Comparison of ENCODE assay signal across 1 cellular context in the genomic region with DNA sequence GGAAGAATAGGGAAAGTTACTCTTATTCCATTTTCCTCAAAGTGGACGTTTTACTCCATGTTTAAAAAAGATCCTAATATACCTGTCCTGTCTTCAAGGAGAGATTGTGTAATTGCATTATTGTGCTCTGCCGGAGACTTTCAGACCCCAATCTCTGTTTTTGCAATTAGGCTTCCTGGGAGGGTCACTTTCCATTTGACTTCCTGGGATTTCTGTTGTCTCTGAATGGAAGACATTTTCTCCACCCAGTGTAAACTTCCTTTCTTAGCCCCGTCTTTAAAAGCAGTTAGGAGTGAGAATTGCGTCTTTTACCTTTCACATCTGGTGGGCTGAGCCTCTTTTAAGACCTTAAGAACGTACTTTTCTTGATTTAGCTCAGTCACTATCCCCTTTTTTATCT.
TF ChIP-seq lines count a peak whose summit lies in the region.

No MANE protein-coding gene starts in this region.

TF ChIP-seq in H1, 55 proteins besides CTCF, POLR2A, EP300 and RAD21:
- TF ChIP-seq CEBPB (IDR thresholded peaks at IDR 0.05; ENCODE audit: low read depth, low read length), result 0 out of 2 replicates have a peak, but pooled peaks have one; percentile 12
- no peak for TF ChIP-seq HDAC6 (IDR thresholded peaks at IDR 0.05; ENCODE audit: low read depth, low read length)
- TF ChIP-seq, protein P1, sequence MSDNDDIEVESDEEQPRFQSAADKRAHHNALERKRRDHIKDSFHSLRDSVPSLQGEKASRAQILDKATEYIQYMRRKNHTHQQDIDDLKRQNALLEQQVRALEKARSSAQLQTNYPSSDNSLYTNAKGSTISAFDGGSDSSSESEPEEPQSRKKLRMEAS (IDR thresholded peaks at IDR 0.05), result no peak
- no peak for TF ChIP-seq CBX8 (IDR thresholded peaks at IDR 0.05; ENCODE audit: borderline replicate concordance, low read depth, low read length)
